21 cellular contexts compared by ENCODE assay signal in genomic region chr5:124581866-124582650, GRCh38.
DNase-seq lines count a peak whose midpoint lies in the region; ATAC-seq, FAIRE-seq and TF ChIP-seq lines count a peak whose summit lies in the region.
"Had no signal": no experiment of that assay in that cellular context is flagged by ENCODE, and none has a peak within 500 bp of the region (broad histone marks: within the 10 kb centered on the region; RNA-seq: fewer than 3 reads in every experiment).

No MANE protein-coding gene starts in this region.

- peak overlapping the region; percentile 76 for H3K27ac ChIP-seq in cardiac muscle cell
- H3K27ac ChIP-seq in right cardiac atrium (ENCODE audit: low read length): no peak overlapping the region
- H3K27ac ChIP-seq in ectodermal cell (ENCODE audit: insufficient read depth, low read depth, low read length, poor library complexity, severe bottlenecking): peak overlapping the region; percentile 92
- no peak overlapping the region for H3K27ac ChIP-seq in transverse colon
- H3K27ac ChIP-seq: A549, RWPE1, thoracic aorta had no signal

- peaks cover 9% of the 10 kb centered on the region for H3K9me3 Mint-ChIP-seq in mesothelial cell of epicardium

- H3K4me1 ChIP-seq in cardiac muscle cell (ENCODE audit: low read depth) (peaks cover 17% of the 10 kb centered on the region), right cardiac atrium (ENCODE audit: control insufficient read depth, insufficient read depth, low read length) (no peaks in the 10 kb centered on the region), ectodermal cell (ENCODE audit: control insufficient read depth, insufficient read depth, low read length) (peaks cover 33% of the 10 kb centered on the region), transverse colon (peaks cover 0 to 8% (median 0%) of the 10 kb centered on the region in 4 donors)

- TF ChIP-seq CTCF in cardiac muscle cell (IDR thresholded peaks at IDR 0.05; ENCODE audit: low read depth, low read length) (no peak), mesothelial cell of epicardium (IDR thresholded peaks at IDR 0.05; ENCODE audit: unreplicated experiment) (no peak), transverse colon (IDR thresholded peaks at IDR 0.05) (no peak)

- intact Hi-C loops in right cardiac atrium (cut with DNase I): no loop called here
- intact Hi-C loops in transverse colon (cut with DNase I; ENCODE audit: low total_unique reads): loop anchor here (5.0 kb wide), 1 partner anchor 860 kb away; no protein-coding TSS in a partner anchor

- peak overlapping the region; percentile 80 for H3K27ac Mint-ChIP-seq in mesothelial cell of epicardium
- H3K27ac Mint-ChIP-seq: CD4-positive, CD25-positive, alpha-beta regulatory T cell; dendritic cell treated with granulocyte-macrophage colony-stimulating factor and Interleukin-4, amounts not matched to agents 40 ng/mL and 50 ng/mL, for 4 days; immature natural killer cell; naive thymus-derived CD4-positive, alpha-beta T cell had no signal

- DNase-seq in cardiac muscle cell (ENCODE audit: low read depth in 1 of 2, low spot score in 1 of 2): no peak
- no peak for DNase-seq in right cardiac atrium
- no peak for DNase-seq in mesothelial cell of epicardium (ENCODE audit: low spot score in 2 of 2, unreplicated experiment in 2 of 2)
- DNase-seq in HPDE6-E6E7 (ENCODE audit: extremely low spot score): no peak
- DNase-seq in GM19239 (ENCODE audit: insufficient read length, low spot score): no peak
- DNase-seq in transverse colon: no peak
- DNase-seq: activated CD4-positive, alpha-beta T cell treated with anti-CD3 and anti-CD28 coated beads for 48 hours; CD4-positive, CD25-positive, alpha-beta regulatory T cell; DND-41; immature natural killer cell; naive thymus-derived CD4-positive, alpha-beta T cell; NCI-H187; NCI-H510A had no signal

- H3K27me3 Mint-ChIP-seq in mesothelial cell of epicardium (ENCODE audit: low read depth): no peaks in the 10 kb centered on the region
- H3K27me3 Mint-ChIP-seq: CD4-positive, CD25-positive, alpha-beta regulatory T cell; IgD-negative memory B cell had no signal

- TF ChIP-seq POLR2A in transverse colon (IDR thresholded peaks at IDR 0.05): no peak

- H3K27me3 ChIP-seq in cardiac muscle cell (no peaks in the 10 kb centered on the region), right cardiac atrium (ENCODE audit: control insufficient read depth, insufficient read depth) (no peaks in the 10 kb centered on the region), ectodermal cell (ENCODE audit: control insufficient read depth, insufficient read depth, low read length, poor library complexity, severe bottlenecking) (no peaks in the 10 kb centered on the region), transverse colon (no peaks in the 10 kb centered on the region)

- no peaks in the 10 kb centered on the region for H3K9me3 ChIP-seq in cardiac muscle cell (ENCODE audit: low read depth)
- no peaks in the 10 kb centered on the region for H3K9me3 ChIP-seq in right cardiac atrium (ENCODE audit: control insufficient read depth, low read length)
- H3K9me3 ChIP-seq in ectodermal cell (ENCODE audit: control insufficient read depth, low read length): no peaks in the 10 kb centered on the region
- H3K9me3 ChIP-seq in transverse colon: no peaks in the 10 kb centered on the region
- H3K9me3 ChIP-seq: A549, thoracic aorta had no signal

- no peak for ATAC-seq in right cardiac atrium
- no peak for ATAC-seq in HG03520 (IDR thresholded peaks at IDR 0.05; ENCODE audit: unreplicated experiment)
- ATAC-seq: naive thymus-derived CD4-positive, alpha-beta T cell had no signal

- no peak for FAIRE-seq in GM19239 (lab: Jason Lieb, UNC)
- FAIRE-seq: A549 had no signal

- in situ Hi-C loops in transverse colon (cut with MboI; ENCODE audit: low pct_ligation_motif_present in 1 of 4, low pct_unique_long_range_greater_than_20kb in 1 of 4, low sequenced_read_pairs in 3 of 4): no loop called here

- no peaks in the 10 kb centered on the region for H3K36me3 ChIP-seq in cardiac muscle cell
- no peaks in the 10 kb centered on the region for H3K36me3 ChIP-seq in ectodermal cell (ENCODE audit: control insufficient read depth, insufficient read depth, low read length)
- no peaks in the 10 kb centered on the region for H3K36me3 ChIP-seq in transverse colon
- H3K36me3 ChIP-seq: thoracic aorta had no signal

- peaks cover 2% of the 10 kb centered on the region for H3K36me3 Mint-ChIP-seq in mesothelial cell of epicardium
- H3K36me3 Mint-ChIP-seq: CD4-positive, CD25-positive, alpha-beta regulatory T cell; IgD-negative memory B cell; naive thymus-derived CD4-positive, alpha-beta T cell had no signal

- H3K4me3 ChIP-seq in cardiac muscle cell: no peak overlapping the region
- H3K4me3 ChIP-seq in right cardiac atrium (ENCODE audit: low read length): no peak overlapping the region
- no peak overlapping the region for H3K4me3 ChIP-seq in ectodermal cell (ENCODE audit: insufficient read depth, low read depth, low read length)
- no peak overlapping the region for H3K4me3 ChIP-seq in transverse colon
- H3K4me3 ChIP-seq: A549, lung, thoracic aorta had no signal

- WGBS in right cardiac atrium: 91% methylated on average over 10 of the region's 10 CpGs
- WGBS in ectodermal cell, 2 experiments: 63 to 65% methylated on average over 9 to 10 of the region's 10 CpGs
- 90 to 97% methylated on average over 9 to 10 of the region's 10 CpGs for WGBS in transverse colon (ENCODE audit: low coverage in 1 of 2), 2 donors

- peaks cover 34% of the 10 kb centered on the region for H3K4me1 Mint-ChIP-seq in mesothelial cell of epicardium

- H3K4me3 Mint-ChIP-seq in mesothelial cell of epicardium: no peak overlapping the region
- H3K4me3 Mint-ChIP-seq: dendritic cell treated with granulocyte-macrophage colony-stimulating factor and Interleukin-4, amounts not matched to agents 40 ng/mL and 50 ng/mL, for 4 days; immature natural killer cell; naive thymus-derived CD4-positive, alpha-beta T cell had no signal

- TF ChIP-seq EP300 in transverse colon (IDR thresholded peaks at IDR 0.05; ENCODE audit: low read depth): no peak

Comparison
In these comparisons a context has a peak if more than half of its experiments do, and no peak if none do; other contexts are left out.
1. H3K27ac ChIP-seq: peak in cardiac muscle cell (single experiment) and ectodermal cell (single experiment); none in right cardiac atrium (single experiment) and transverse colon (0 of 4).